Comparison of ENCODE assay signal across 26 cellular contexts in genomic region chr6:106027760-106028159, GRCh38. TPM values are rescaled to one million over a fixed set of nuclear protein-coding genes. Genes with fewer than 3 reads are reported as not detected.
DNase-seq lines count a peak whose midpoint lies in the region; ATAC-seq and TF ChIP-seq lines count a peak whose summit lies in the region.
"Had no signal": no experiment of that assay in that cellular context is flagged by ENCODE, and none has a peak within 500 bp of the region (broad histone marks: within the 10 kb centered on the region; RNA-seq: fewer than 3 reads in every experiment).

No MANE protein-coding gene starts in this region.

- no peak overlapping the region for H3K9ac ChIP-seq in SK-N-SH

- H3K79me2 ChIP-seq in SK-N-SH (ENCODE audit: insufficient read depth), result no peaks in the 10 kb centered on the region

- no peaks in the 10 kb centered on the region for H3K27me3 ChIP-seq in SK-N-SH (ENCODE audit: insufficient read depth)
- no peaks in the 10 kb centered on the region for H3K27me3 ChIP-seq in brain microvascular endothelial cell (replicated peaks)
- no peaks in the 10 kb centered on the region for H3K27me3 ChIP-seq in aorta (ENCODE audit: control insufficient read depth in 1 of 2, insufficient read depth in 2 of 2, low read length in 1 of 2)
- H3K27me3 ChIP-seq: esophagus squamous epithelium, transverse colon had no signal

- CTCF ChIA-PET in SK-N-SH (lab: Yijun Ruan, JAX), result interaction anchor here (0.9 kb wide), 1 partner anchor 10 kb away, joined by 3 read pairs; no protein-coding TSS in a partner anchor

- no peak for DNase-seq in SK-N-SH
- DNase-seq in NCI-H2107 treated with DMSO at 0.1 percent for 48 hours (lab: John Stamatoyannopoulos, UW; ENCODE audit: unreplicated experiment), result peak; percentile 31
- DNase-seq in choroid plexus epithelial cell (ENCODE audit: low read depth), result peak; percentile 12
- no peak for DNase-seq in brain microvascular endothelial cell
- DNase-seq in aorta, result no peak
- DNase-seq in NCI-H1436 treated with DMSO at 0.1 percent for 48 hours (lab: John Stamatoyannopoulos, UW), result no peak
- DNase-seq: activated CD4-positive, alpha-beta T cell treated with anti-CD3 and anti-CD28 coated beads for 4 hours; activated effector memory CD4-positive, alpha-beta T cell treated with anti-CD3 and anti-CD28 coated beads, Interleukin-2, amount 50 U/mL, for 16 hours; activated naive CD8-positive, alpha-beta T cell treated with anti-CD3 and anti-CD28 coated beads for 36 hours; activated T-cell treated with anti-CD3 and anti-CD28 coated beads, Interleukin-2, amount 50 U/mL, for 1 hour; C1 segment of cervical spinal cord; esophagus squamous epithelium; foreskin melanocyte; H7; left colon; mesenchymal stem cell; NCI-H1092 treated with DMSO at 0.1 percent for 48 hours; NCI-H2171 treated with DMSO at 0.1 percent for 48 hours; NCI-H526 treated with DMSO at 0.1 percent for 48 hours; posterior cingulate gyrus; spleen; stimulated activated CD4-positive, alpha-beta T cell treated with anti-CD3 and anti-CD28 coated beads, Interleukin-2, amount 100 ng/mL, for 48 hours; T-helper 2 cell; transverse colon had no signal

- H4K20me1 ChIP-seq in SK-N-SH (ENCODE audit: insufficient read depth), result no peaks in the 10 kb centered on the region

- H3F3A ChIP-seq in SK-N-SH (replicated peaks; ENCODE audit: insufficient read depth), result no peaks in the 10 kb centered on the region

- H3K9me2 ChIP-seq in SK-N-SH, result no peaks in the 10 kb centered on the region

- in situ Hi-C loops in brain microvascular endothelial cell (cut with HindIII; ENCODE audit: low pct_ligation_motif_present, low sequenced_read_pairs), result no loop called here

- H3K27ac ChIP-seq in SK-N-SH (ENCODE audit: low read depth in 2 of 2, low read length in 1 of 2) (no peak overlapping the region), brain microvascular endothelial cell (no peak overlapping the region), aorta (ENCODE audit: low read depth in 1 of 2, low read length in 2 of 2) (no peak overlapping the region)
- H3K27ac ChIP-seq: esophagus squamous epithelium, spleen, transverse colon had no signal

- no peak for TF ChIP-seq RAD21 in SK-N-SH (IDR thresholded peaks at IDR 0.05; ENCODE audit: low read length)

- ATAC-seq in SK-N-SH treated with all-trans-retinoic acid at 6 μM for 48 hours (0 out of 3 replicates have a peak, but pooled peaks have one; percentile 32), GM19328 (IDR thresholded peaks at IDR 0.05; ENCODE audit: unreplicated experiment) (no peak), aorta (ENCODE audit: low FRiP score) (no peak)
- ATAC-seq: left colon had no signal

- TF ChIP-seq CTCF in SK-N-SH (IDR thresholded peaks at IDR 0.05) (no peak), choroid plexus epithelial cell (conservative IDR thresholded peaks at IDR 0.05; ENCODE audit: low read depth, low read length) (no peak), brain microvascular endothelial cell (IDR thresholded peaks at IDR 0.05; ENCODE audit: low read depth, low read length, missing control alignments) (no peak)

- H3K4me3 ChIP-seq in SK-N-SH (ENCODE audit: low read depth in 2 of 2, low read length in 1 of 2) (no peak overlapping the region), choroid plexus epithelial cell (ENCODE audit: low read depth, low read length) (no peak overlapping the region), brain microvascular endothelial cell (ENCODE audit: low read depth, low read length) (no peak overlapping the region), aorta (ENCODE audit: low read length in 2 of 2) (no peak overlapping the region)
- H3K4me3 ChIP-seq: esophagus squamous epithelium, spleen, transverse colon had no signal

- no peak overlapping the region for H3K4me2 ChIP-seq in SK-N-SH

- H2AFZ ChIP-seq in SK-N-SH (ENCODE audit: low read depth), result no peak overlapping the region

- H3K4me1 ChIP-seq in SK-N-SH (ENCODE audit: control insufficient read depth in 1 of 2, insufficient read depth in 2 of 2, low read depth in 1 of 2, low read length in 1 of 2) (peaks cover 0 to 7% of the 10 kb centered on the region in 2 experiments; a peak in 1 of 4 replicates), aorta (ENCODE audit: control insufficient read depth in 1 of 2, insufficient read depth in 2 of 2, low read length in 2 of 2) (no peaks in the 10 kb centered on the region)
- H3K4me1 ChIP-seq: esophagus squamous epithelium, transverse colon had no signal

- no peaks in the 10 kb centered on the region for H3K36me3 ChIP-seq in SK-N-SH (replicated peaks in 1 of 2; ENCODE audit: control insufficient read depth in 1 of 2, insufficient read depth in 2 of 2, low read length in 1 of 2)
- H3K36me3 ChIP-seq in brain microvascular endothelial cell (replicated peaks), result no peaks in the 10 kb centered on the region
- no peaks in the 10 kb centered on the region for H3K36me3 ChIP-seq in aorta (ENCODE audit: control insufficient read depth in 1 of 2, insufficient read depth in 2 of 2, low read length in 1 of 2)
- H3K36me3 ChIP-seq: esophagus squamous epithelium, spleen, transverse colon had no signal

- H3K9me3 ChIP-seq in SK-N-SH, result no peaks in the 10 kb centered on the region
- no peaks in the 10 kb centered on the region for H3K9me3 ChIP-seq in aorta (ENCODE audit: control insufficient read depth, low read length)
- H3K9me3 ChIP-seq: esophagus squamous epithelium, spleen, transverse colon had no signal

- POLR2A ChIA-PET in SK-N-SH (lab: Yijun Ruan, JAX), result no interaction called here

- intact Hi-C loops in aorta (cut with DNase I), result no loop called here

- no peak for TF ChIP-seq EP300 in SK-N-SH (IDR thresholded peaks at IDR 0.05; ENCODE audit: borderline replicate concordance in 1 of 2, low read depth in 1 of 2, low read length in 1 of 2)

TF ChIP-seq in SK-N-SH treated with all-trans-retinoic acid at 6 μM for 48 hours, 23 proteins besides CTCF, POLR2A, EP300 and RAD21:
- TF ChIP-seq ZC3H10 (CRISPR knock-in tag; IDR thresholded peaks at IDR 0.05), result no peak

TF ChIP-seq in SK-N-SH, 30 proteins besides CTCF, POLR2A, EP300 and RAD21 (continues in another document):
- TF ChIP-seq, protein P1, sequence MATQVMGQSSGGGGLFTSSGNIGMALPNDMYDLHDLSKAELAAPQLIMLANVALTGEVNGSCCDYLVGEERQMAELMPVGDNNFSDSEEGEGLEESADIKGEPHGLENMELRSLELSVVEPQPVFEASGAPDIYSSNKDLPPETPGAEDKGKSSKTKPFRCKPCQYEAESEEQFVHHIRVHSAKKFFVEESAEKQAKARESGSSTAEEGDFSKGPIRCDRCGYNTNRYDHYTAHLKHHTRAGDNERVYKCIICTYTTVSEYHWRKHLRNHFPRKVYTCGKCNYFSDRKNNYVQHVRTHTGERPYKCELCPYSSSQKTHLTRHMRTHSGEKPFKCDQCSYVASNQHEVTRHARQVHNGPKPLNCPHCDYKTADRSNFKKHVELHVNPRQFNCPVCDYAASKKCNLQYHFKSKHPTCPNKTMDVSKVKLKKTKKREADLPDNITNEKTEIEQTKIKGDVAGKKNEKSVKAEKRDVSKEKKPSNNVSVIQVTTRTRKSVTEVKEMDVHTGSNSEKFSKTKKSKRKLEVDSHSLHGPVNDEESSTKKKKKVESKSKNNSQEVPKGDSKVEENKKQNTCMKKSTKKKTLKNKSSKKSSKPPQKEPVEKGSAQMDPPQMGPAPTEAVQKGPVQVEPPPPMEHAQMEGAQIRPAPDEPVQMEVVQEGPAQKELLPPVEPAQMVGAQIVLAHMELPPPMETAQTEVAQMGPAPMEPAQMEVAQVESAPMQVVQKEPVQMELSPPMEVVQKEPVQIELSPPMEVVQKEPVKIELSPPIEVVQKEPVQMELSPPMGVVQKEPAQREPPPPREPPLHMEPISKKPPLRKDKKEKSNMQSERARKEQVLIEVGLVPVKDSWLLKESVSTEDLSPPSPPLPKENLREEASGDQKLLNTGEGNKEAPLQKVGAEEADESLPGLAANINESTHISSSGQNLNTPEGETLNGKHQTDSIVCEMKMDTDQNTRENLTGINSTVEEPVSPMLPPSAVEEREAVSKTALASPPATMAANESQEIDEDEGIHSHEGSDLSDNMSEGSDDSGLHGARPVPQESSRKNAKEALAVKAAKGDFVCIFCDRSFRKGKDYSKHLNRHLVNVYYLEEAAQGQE (IDR thresholded peaks at IDR 0.05; ENCODE audit: low read depth, low read length), result no peak
- TF ChIP-seq NFIC (IDR thresholded peaks at IDR 0.05; ENCODE audit: borderline replicate concordance) (no peak), PBX3 (IDR thresholded peaks at IDR 0.05) (no peak), ELF1 (IDR thresholded peaks at IDR 0.05) (no peak), TAF1 (IDR thresholded peaks at IDR 0.05; ENCODE audit: borderline replicate concordance, low read depth, low read length) (no peak), RCOR1 (IDR thresholded peaks at IDR 0.05; ENCODE audit: low read length) (no peak), YY1 (IDR thresholded peaks at IDR 0.05; ENCODE audit: low read depth) (no peak), MEF2A (IDR thresholded peaks at IDR 0.05; ENCODE audit: borderline replicate concordance, low read depth) (no peak), NRF1 (IDR thresholded peaks at IDR 0.05; ENCODE audit: low read depth, low read length) (no peak), FOSL2 (IDR thresholded peaks at IDR 0.05; ENCODE audit: borderline replicate concordance, low read depth) (no peak), USF1 (IDR thresholded peaks at IDR 0.05; ENCODE audit: borderline replicate concordance, low read depth) (no peak), TCF12 (IDR thresholded peaks at IDR 0.05) (no peak), SMC3 (IDR thresholded peaks at IDR 0.05; ENCODE audit: low read depth, low read length) (no peak)

RNA-seq across cellular contexts. Expression of gene PRDM1, which starts 58.4 kb away (rescaled TPM):
- polyA plus RNA-seq in SK-N-SH (2012; rRNA removed) (2.3 and 4.0 TPM in 2 replicates), aorta (1 to 10 TPM in 1 of 2 donors, under 1 TPM in 1; 0.23 to 1.0 TPM)
- polyA plus RNA-seq in SK-N-SH (2012; cell fraction: cytosol; rRNA removed), result 2.6 and 3.0 TPM in 2 replicates
- polyA plus RNA-seq in SK-N-SH (2012; cell fraction: nucleus; rRNA removed), result 6.7 and 8.0 TPM in 2 replicates
- total RNA-seq in aorta, result 10 to 100 TPM in 1 of 2 donors, 1 to 10 TPM in 1; 6.0 to 10.5 TPM

Comparison
In these comparisons a context has a peak if more than half of its experiments do, and no peak if none do; other contexts are left out.
1. DNase-seq: peak in NCI-H2107 treated with DMSO at 0.1 percent for 48 hours (single experiment) and choroid plexus epithelial cell (single experiment); none in SK-N-SH (single experiment), brain microvascular endothelial cell (single experiment), aorta (0 of 2) and NCI-H1436 treated with DMSO at 0.1 percent for 48 hours (single experiment).